ENCODE assay signal across 17 cellular contexts in the genomic region with DNA sequence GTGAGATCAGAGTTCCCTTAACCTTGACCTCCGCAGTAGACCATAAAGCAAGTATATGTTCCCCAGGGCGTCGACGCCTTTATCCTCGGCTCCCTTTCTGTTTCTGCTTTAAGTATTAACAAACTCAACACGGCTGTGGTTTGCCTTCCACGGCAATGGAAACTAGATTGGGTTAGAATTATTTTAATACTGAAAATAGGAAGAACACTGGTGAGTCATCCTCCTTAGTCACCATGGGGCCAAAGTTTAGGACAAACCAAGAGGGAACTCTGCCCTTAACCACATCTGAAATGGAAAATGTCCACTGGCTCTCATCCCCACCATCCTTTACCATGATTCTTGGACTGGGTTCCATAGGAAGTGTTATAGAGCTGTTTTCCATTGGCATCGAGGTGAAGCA.
DNase-seq lines count a peak whose midpoint lies in the region; ATAC-seq and TF ChIP-seq lines count a peak whose summit lies in the region.
"Had no signal": no experiment of that assay in that cellular context is flagged by ENCODE, and none has a peak within 500 bp of the region (broad histone marks: within the 10 kb centered on the region; RNA-seq: fewer than 3 reads in every experiment).

No MANE protein-coding gene starts in this region.

- CTCF ChIA-PET in MCF 10A (lab: Yijun Ruan, JAX) = interaction anchor here (0.6 to 1.1 kb wide), 4 partner anchors 24 to 1278 kb away, joined by 3 to 4 read pairs (median 3); no protein-coding TSS in a partner anchor

- H3K9me3 Mint-ChIP-seq in MCF 10A (ENCODE audit: unreplicated experiment) = no peaks in the 10 kb centered on the region
- H3K9me3 Mint-ChIP-seq: activated CD4-positive, alpha-beta T cell treated with anti-CD3 and anti-CD28 coated beads, Interleukin-2, amount 10 ng/mL, durations not matched to agents 7 days and 5 days had no signal

- H3K9me3 ChIP-seq in breast epithelium (no peaks in the 10 kb centered on the region), SJCRH30 (replicated peaks) (no peaks in the 10 kb centered on the region)
- H3K9me3 ChIP-seq: gastroesophageal sphincter, thyroid gland had no signal

- no TSS peak for BruUV-seq in MCF 10A (replicated peaks; lab: Mats Ljungman, UMichigan)

- peaks cover 0 to 7% of the 10 kb centered on the region in 2 donors for H3K4me1 ChIP-seq in breast epithelium
- peaks cover 7% of the 10 kb centered on the region; the same call in 1 of the 2 replicates for H3K4me1 ChIP-seq in SJCRH30
- H3K4me1 ChIP-seq: thyroid gland had no signal

- DNase-seq in MCF 10A (ENCODE audit: unreplicated experiment) (peak; percentile 78), breast epithelium (ENCODE audit: low spot score in 2 of 2) (no peak), RKO (ENCODE audit: low spot score) (peak; percentile 27), fibroblast of pulmonary artery (ENCODE audit: low read depth) (peak; percentile 53), SJCRH30 (no peak), NCI-H748 treated with DMSO at 0.1 percent for 48 hours (lab: John Stamatoyannopoulos, UW) (no peak)
- no peak for DNase-seq in stimulated activated CD4-positive, alpha-beta T cell treated with anti-CD3 and anti-CD28 coated beads, Interleukin-1b, Interleukin-23, amount 100 ng/mL, for 48 hours
- DNase-seq: activated CD4-positive, alpha-beta T cell treated with anti-CD3 and anti-CD28 coated beads, Interleukin-2, amount 10 ng/mL, durations not matched to agents 7 days and 5 days; left colon; NCI-H1930; small intestine; T-cell; thyroid gland had no signal

- H3K4me3 Mint-ChIP-seq in MCF 10A (ENCODE audit: unreplicated experiment) = no peak overlapping the region
- H3K4me3 Mint-ChIP-seq: activated CD4-positive, alpha-beta T cell treated with anti-CD3 and anti-CD28 coated beads, Interleukin-2, amount 10 ng/mL, durations not matched to agents 7 days and 5 days; activated T-helper 17 cell treated with anti-CD3 and anti-CD28 coated beads, Interleukin-2, amount 50 U/mL, for 72 hours; central memory CD8-positive, alpha-beta T cell; T-cell had no signal

- intact Hi-C loops in MCF 10A (cut with micrococcal nuclease) (loop anchor here (10.0 kb wide), 4 partner anchors 295 to 985 kb away; a partner anchor contains a TSS), breast epithelium (cut with DNase I; ENCODE audit: low total_unique reads) (no loop called here)

- no peak overlapping the region for H3K27ac ChIP-seq in breast epithelium
- H3K27ac ChIP-seq in SJCRH30 = no peak overlapping the region
- H3K27ac ChIP-seq: gastroesophageal sphincter, thyroid gland had no signal

- H3K4me1 Mint-ChIP-seq in MCF 10A (ENCODE audit: insufficient read depth, unreplicated experiment) = peaks cover 42% of the 10 kb centered on the region
- H3K4me1 Mint-ChIP-seq: activated CD4-positive, alpha-beta T cell treated with anti-CD3 and anti-CD28 coated beads, Interleukin-2, amount 10 ng/mL, durations not matched to agents 7 days and 5 days; activated T-helper 17 cell treated with anti-CD3 and anti-CD28 coated beads, Interleukin-2, amount 50 U/mL, for 72 hours; central memory CD8-positive, alpha-beta T cell; T-cell had no signal

- H3K27me3 ChIP-seq in breast epithelium (no peaks in the 10 kb centered on the region), SJCRH30 (peaks cover 3% of the 10 kb centered on the region; the same call in 1 of the 2 replicates)
- H3K27me3 ChIP-seq: gastroesophageal sphincter, thyroid gland had no signal

- no peak for TF ChIP-seq POLR2A in breast epithelium (IDR thresholded peaks at IDR 0.05)

- H3K36me3 ChIP-seq in breast epithelium (no peaks in the 10 kb centered on the region), SJCRH30 (no peaks in the 10 kb centered on the region)
- H3K36me3 ChIP-seq: gastroesophageal sphincter, thyroid gland had no signal

- peak overlapping the region; percentile 81 for H3K27ac Mint-ChIP-seq in MCF 10A (ENCODE audit: low read depth, unreplicated experiment)
- H3K27ac Mint-ChIP-seq: activated CD4-positive, alpha-beta T cell treated with anti-CD3 and anti-CD28 coated beads, Interleukin-2, amount 10 ng/mL, durations not matched to agents 7 days and 5 days; activated T-helper 17 cell treated with anti-CD3 and anti-CD28 coated beads, Interleukin-2, amount 50 U/mL, for 72 hours; T-cell had no signal

- H3K4me3 ChIP-seq in breast epithelium = no peak overlapping the region
- no peak overlapping the region for H3K4me3 ChIP-seq in fibroblast of pulmonary artery (replicated peaks; ENCODE audit: low read depth, low read length)
- no peak overlapping the region for H3K4me3 ChIP-seq in SJCRH30
- H3K4me3 ChIP-seq: gastroesophageal sphincter, thyroid gland had no signal

- no peak for TF ChIP-seq CTCF in MCF 10A (IDR thresholded peaks at IDR 0.05; ENCODE audit: unreplicated experiment)
- no peak for TF ChIP-seq CTCF in breast epithelium (IDR thresholded peaks at IDR 0.05)
- no peak for TF ChIP-seq CTCF in fibroblast of pulmonary artery (IDR thresholded peaks at IDR 0.05; ENCODE audit: low read length, missing control alignments)

- H3K27me3 Mint-ChIP-seq in MCF 10A (ENCODE audit: insufficient read depth, unreplicated experiment) = no peaks in the 10 kb centered on the region
- H3K27me3 Mint-ChIP-seq: activated CD4-positive, alpha-beta T cell treated with anti-CD3 and anti-CD28 coated beads, Interleukin-2, amount 10 ng/mL, durations not matched to agents 7 days and 5 days; central memory CD8-positive, alpha-beta T cell; T-cell had no signal

- POLR2A ChIA-PET in MCF 10A (lab: Yijun Ruan, JAX) = interaction anchor here (1.6 to 2.5 kb wide), 2 partner anchors 14 to 25 kb away, joined by 3 to 7 read pairs; no protein-coding TSS in a partner anchor

- H3K36me3 Mint-ChIP-seq in MCF 10A (ENCODE audit: insufficient read depth, unreplicated experiment) = no peaks in the 10 kb centered on the region
- H3K36me3 Mint-ChIP-seq: T-cell had no signal

- ATAC-seq in HG03521 (IDR thresholded peaks at IDR 0.05; ENCODE audit: unreplicated experiment) = no peak
- ATAC-seq: activated T-helper 17 cell treated with anti-CD3 and anti-CD28 coated beads, Interleukin-2, amount 50 U/mL, for 72 hours; gastroesophageal sphincter; left colon; T-cell had no signal

Comparison
In these comparisons a context has a peak if more than half of its experiments do, and no peak if none do; other contexts are left out.
1. DNase-seq: peak in MCF 10A (single experiment), RKO (single experiment) and fibroblast of pulmonary artery (single experiment); none in breast epithelium (0 of 2), SJCRH30 (0 of 2), NCI-H748 treated with DMSO at 0.1 percent for 48 hours (single experiment) and stimulated activated CD4-positive, alpha-beta T cell treated with anti-CD3 and anti-CD28 coated beads, Interleukin-1b, Interleukin-23, amount 100 ng/mL, for 48 hours (single experiment).